ENCODE assay signal across 1 cellular context in genomic region chr4:83153312-83153915, GRCh38.
TF ChIP-seq lines count a peak whose summit lies in the region.

No MANE protein-coding gene starts in this region.

TF ChIP-seq in SK-N-SH treated with all-trans-retinoic acid at 6 μM for 48 hours, 23 proteins besides CTCF, POLR2A, EP300 and RAD21 (continued from another document):
- no peak for TF ChIP-seq CREB5 (CRISPR knock-in tag; IDR thresholded peaks at IDR 0.05; ENCODE audit: low read depth)
- TF ChIP-seq ZNF70 (CRISPR knock-in tag; IDR thresholded peaks at IDR 0.05), result no peak
